ENCODE assay signal across 16 cellular contexts in genomic region chr3:58495101-58495500, GRCh38. TPM values are rescaled to one million over a fixed set of nuclear protein-coding genes. Genes with fewer than 3 reads are reported as not detected.
DNase-seq lines count a peak whose midpoint lies in the region; TF ChIP-seq lines count a peak whose summit lies in the region.
"Had no signal": no experiment of that assay in that cellular context is flagged by ENCODE, and none has a peak within 500 bp of the region (broad histone marks: within the 10 kb centered on the region; RNA-seq: fewer than 3 reads in every experiment).

No MANE protein-coding gene starts in this region.

- DNase-seq in EL, result peak; percentile 38
- no peak for DNase-seq in OCI-LY7 (ENCODE audit: low spot score)
- peak; percentile 33 for DNase-seq in fibroblast of peridontal ligament (ENCODE audit: extremely low read depth)
- peak; percentile 84 for DNase-seq in osteoblast (ENCODE audit: insufficient read length, low spot score, missing footprints)
- DNase-seq in BE2C, result no peak
- DNase-seq in transverse colon, result no peak
- no peak for DNase-seq in activated CD4-positive, alpha-beta T cell treated with anti-CD3 and anti-CD28 coated beads, Interleukin-2, amount 50 U/mL, for 4 hours
- DNase-seq in T-helper 9 cell, result no peak
- DNase-seq: activated CD8-positive, alpha-beta T cell treated with anti-CD3 and anti-CD28 coated beads for 36 hours; activated naive CD8-positive, alpha-beta T cell treated with anti-CD3 and anti-CD28 coated beads, Interleukin-2, amount 50 U/mL, for 24 hours; foreskin keratinocyte; KBM-7; NCI-H1092 treated with DMSO at 0.1 percent for 48 hours; NCI-H774; SW 1271 had no signal

- in situ Hi-C loops in transverse colon (cut with MboI; ENCODE audit: low pct_ligation_motif_present in 1 of 4, low pct_unique_long_range_greater_than_20kb in 1 of 4, low sequenced_read_pairs in 3 of 4), result loop anchor here in 1 of 4 donors (10.0 kb wide), 1 partner anchor 160 kb away; the partner anchor contains the start of gene PXK

- TF ChIP-seq EP300 in transverse colon (IDR thresholded peaks at IDR 0.05; ENCODE audit: low read depth), result no peak

- H3K27me3 ChIP-seq in osteoblast (ENCODE audit: insufficient read depth, low read length) (no peaks in the 10 kb centered on the region), BE2C (no peaks in the 10 kb centered on the region), transverse colon (no peaks in the 10 kb centered on the region)
- H3K27me3 ChIP-seq: foreskin keratinocyte had no signal

- 0 out of 2 replicates have a peak, but pooled peaks have one; percentile 15 for TF ChIP-seq CTCF in OCI-LY7 (conservative IDR thresholded peaks at IDR 0.05; ENCODE audit: low read length)
- no peak for TF ChIP-seq CTCF in osteoblast (IDR thresholded peaks at IDR 0.05; ENCODE audit: extremely low read depth, low read depth, low read length)
- TF ChIP-seq CTCF in BE2C (IDR thresholded peaks at IDR 0.05; ENCODE audit: low read depth, low read length), result no peak
- TF ChIP-seq CTCF in transverse colon (IDR thresholded peaks at IDR 0.05), result no peak

- H3K9me3 ChIP-seq in OCI-LY7 (ENCODE audit: low read length) (no peaks in the 10 kb centered on the region), osteoblast (ENCODE audit: low read depth, low read length) (no peaks in the 10 kb centered on the region), BE2C (no peaks in the 10 kb centered on the region), transverse colon (no peaks in the 10 kb centered on the region)

- POLR2A ChIA-PET in OCI-LY7 (lab: Charles Lee), result interaction anchor here (0.6 to 1.6 kb wide), 5 partner anchors 9 to 160 kb away, joined by 3 to 6 read pairs (median 3); no protein-coding TSS in a partner anchor

- H3K79me2 ChIP-seq in OCI-LY7 (ENCODE audit: insufficient read depth, low read depth, low read length) (peaks cover 76% of the 10 kb centered on the region), osteoblast (ENCODE audit: insufficient read depth, low read length) (peaks cover 64% of the 10 kb centered on the region)

- intact Hi-C loops in OCI-LY7 (cut with micrococcal nuclease; ENCODE audit: unreplicated experiment) (no loop called here), transverse colon (cut with DNase I; ENCODE audit: low total_unique reads) (no loop called here)

- H3K27ac ChIP-seq in OCI-LY7 (ENCODE audit: low read depth, low read length, poor library complexity, severe bottlenecking) (no peak overlapping the region), osteoblast (ENCODE audit: low read depth, low read length) (no peak overlapping the region), transverse colon (no peak overlapping the region)
- H3K27ac ChIP-seq: foreskin keratinocyte had no signal

- H2AFZ ChIP-seq in OCI-LY7 (ENCODE audit: low read length) (no peak overlapping the region), osteoblast (ENCODE audit: low read length) (no peak overlapping the region)

- WGBS in transverse colon (ENCODE audit: low coverage in 1 of 2), 2 donors, result 69 to 77% methylated on average over 3 of the region's 3 CpGs

- H3K4me2 ChIP-seq in OCI-LY7 (ENCODE audit: low read length), result peak overlapping the region; percentile 89
- peak overlapping the region; percentile 27 for H3K4me2 ChIP-seq in osteoblast (ENCODE audit: insufficient read depth, low read length)

- peaks cover 10% of the 10 kb centered on the region for H3K36me3 ChIP-seq in OCI-LY7 (ENCODE audit: insufficient read depth, low read length)
- H3K36me3 ChIP-seq in osteoblast (ENCODE audit: insufficient read depth, low read length), result no peaks in the 10 kb centered on the region
- no peaks in the 10 kb centered on the region for H3K36me3 ChIP-seq in BE2C
- peaks cover 0 to 4% (median 0%) of the 10 kb centered on the region in 4 donors for H3K36me3 ChIP-seq in transverse colon

- H4K20me1 ChIP-seq in OCI-LY7 (ENCODE audit: insufficient read depth, low read length) (peaks cover 37% of the 10 kb centered on the region), osteoblast (ENCODE audit: insufficient read depth, low read length) (peaks cover 25% of the 10 kb centered on the region)

- TF ChIP-seq POLR2A in transverse colon (IDR thresholded peaks at IDR 0.05), result no peak

- H3K4me1 ChIP-seq in OCI-LY7 (ENCODE audit: insufficient read depth, low read length, poor library complexity, severe bottlenecking) (peaks cover 65% of the 10 kb centered on the region), osteoblast (ENCODE audit: insufficient read depth, low read length) (peaks cover 38% of the 10 kb centered on the region), BE2C (no peaks in the 10 kb centered on the region), transverse colon (peaks cover 16 to 54% (median 29%) of the 10 kb centered on the region in 4 donors)

- H3K9me2 ChIP-seq in OCI-LY7 (ENCODE audit: insufficient read depth, low read length), result no peaks in the 10 kb centered on the region

- CTCF ChIA-PET in OCI-LY7 (lab: Charles Lee; ENCODE audit: unreplicated experiment), result no interaction called here

- peak overlapping the region; percentile 77 for H3K4me3 ChIP-seq in OCI-LY7 (ENCODE audit: low read depth, low read length, poor library complexity, severe bottlenecking)
- no peak overlapping the region for H3K4me3 ChIP-seq in osteoblast (ENCODE audit: insufficient read depth, low read length)
- no peak overlapping the region for H3K4me3 ChIP-seq in BE2C (ENCODE audit: low read depth, low read length)
- no peak overlapping the region for H3K4me3 ChIP-seq in transverse colon

- BruUV-seq in OCI-LY7 (replicated peaks; lab: Mats Ljungman, UMichigan), result no TSS peak

RNA-seq across cellular contexts. Expression of gene KCTD6, which starts 3.2 kb away (rescaled TPM):
- total RNA-seq in OCI-LY7 (2014; rRNA removed; shearing (Covaris generic)), result 12.6 and 17.1 TPM in 2 replicates
- 16.4 and 16.6 TPM in 2 replicates for total RNA-seq in OCI-LY7 (2022)
- total RNA-seq in osteoblast, result 8.0 and 10.6 TPM in 2 replicates
- 8.0 TPM for polyA plus RNA-seq in BE2C (2012; ENCODE audit: insufficient read depth, insufficient read length, low read depth)
- total RNA-seq in transverse colon, result 10 to 100 TPM in 2 of 4 donors, 1 to 10 TPM in 2; 3.0 to 15.7 (median 11.2) TPM

RNA-seq across cellular contexts. Expression of gene ACOX2, which starts 41.9 kb away (rescaled TPM):
- total RNA-seq in OCI-LY7 (2014; rRNA removed; shearing (Covaris generic)), result not detected in 2 replicates
- total RNA-seq in OCI-LY7 (2022) (not detected in 2 replicates), osteoblast (28.6 and 29.8 TPM in 2 replicates), transverse colon (100 to 1,000 TPM in 1 of 4 donors, 10 to 100 TPM in 3; 28.3 to 125 (median 37.9) TPM)
- polyA plus RNA-seq in BE2C (2012; ENCODE audit: insufficient read depth, insufficient read length, low read depth), result not detected
- total RNA-seq: activated CD8-positive, alpha-beta T cell treated with anti-CD3 and anti-CD28 coated beads for 36 hours; activated T-helper 1 cell treated with anti-CD3 and anti-CD28 coated beads, Interleukin-12 subunit alpha, Interleukin-12 subunit beta, Interleukin-2, Interleukin-4 antibody, amounts not matched to agents 30 ng/mL and 10 ng/mL and 1 ng/mL, durations not matched to agents 14 hours and 24 hours and 36 hours had no signal

Comparison
In these comparisons a context has a peak if more than half of its experiments do, and no peak if none do; other contexts are left out.
1. DNase-seq: peak in EL (single experiment), fibroblast of peridontal ligament (single experiment) and osteoblast (single experiment); none in OCI-LY7 (single experiment), BE2C (single experiment), transverse colon (single experiment), activated CD4-positive, alpha-beta T cell treated with anti-CD3 and anti-CD28 coated beads, Interleukin-2, amount 50 U/mL, for 4 hours (0 of 2) and T-helper 9 cell (single experiment).
2. RNA of gene ACOX2, which starts 41.9 kb away (total RNA-seq): 28.3 to 125 TPM in transverse colon and 28.6 to 29.8 TPM in osteoblast; not detected in OCI-LY7; every median in the first group is over 10 times any median in the second.